ENCODE assay signal across 8 cellular contexts in the genomic region with DNA sequence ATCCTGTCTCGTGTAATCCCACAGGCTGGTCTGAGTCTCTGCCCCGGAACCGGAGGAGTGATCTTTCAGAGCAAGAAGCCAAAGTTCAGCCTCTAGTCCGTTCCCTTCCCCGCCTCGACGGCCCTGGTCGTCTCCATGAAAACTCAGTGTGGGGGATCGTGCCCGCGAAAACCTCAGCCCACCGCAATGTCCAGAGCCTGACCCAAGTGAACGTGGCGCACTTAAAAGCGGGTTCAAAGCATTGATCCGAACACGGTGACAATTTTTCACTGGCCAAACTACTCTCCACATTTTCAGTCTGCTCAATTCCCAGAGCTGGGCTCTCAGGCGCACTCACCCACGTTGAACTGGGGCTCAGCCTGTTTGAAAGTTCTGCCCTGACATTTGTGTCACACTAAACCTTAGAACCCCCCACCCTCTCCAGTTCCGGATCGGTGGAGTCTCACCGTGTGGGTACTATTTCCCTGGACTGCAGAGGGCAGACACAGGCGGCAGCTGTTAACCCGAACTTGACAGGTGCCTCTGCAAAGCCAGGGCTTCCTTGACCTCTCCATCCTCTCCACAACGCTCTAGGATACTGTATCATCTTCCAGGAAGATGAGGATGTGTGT.
DNase-seq lines count a peak whose midpoint lies in the region; ATAC-seq and TF ChIP-seq lines count a peak whose summit lies in the region.

No MANE protein-coding gene starts in this region.

- peaks cover 4% of the 10 kb centered on the region for H3K27me3 ChIP-seq in brain microvascular endothelial cell (replicated peaks)
- H3K27me3 ChIP-seq in stomach smooth muscle (ENCODE audit: control insufficient read depth in 1 of 2, insufficient read depth in 2 of 2, low read length in 2 of 2), result no peaks in the 10 kb centered on the region

- H3K9me3 ChIP-seq in stomach smooth muscle (ENCODE audit: control insufficient read depth in 2 of 2, low read length in 2 of 2), result no peaks in the 10 kb centered on the region

- H3K4me3 ChIP-seq in GM12865 (ENCODE audit: low read depth, low read length) (no peak overlapping the region), brain microvascular endothelial cell (ENCODE audit: low read depth, low read length) (peak overlapping the region; percentile 62), stomach smooth muscle (ENCODE audit: low read length in 2 of 2) (peak overlapping the region; percentile 82 to 92)

- in situ Hi-C loops in brain microvascular endothelial cell (cut with HindIII; ENCODE audit: low pct_ligation_motif_present, low sequenced_read_pairs), result no loop called here

- H3K9ac ChIP-seq in stomach smooth muscle (ENCODE audit: low read length in 2 of 2), result peak overlapping the region; percentile 60 to 67

- TF ChIP-seq CTCF in GM12865 (IDR thresholded peaks at IDR 0.05; ENCODE audit: insufficient read depth, low read depth, low read length, missing control alignments), result no peak
- TF ChIP-seq CTCF in brain microvascular endothelial cell (IDR thresholded peaks at IDR 0.05; ENCODE audit: low read depth, low read length, missing control alignments), result peak; percentile 17

- H3K4me1 ChIP-seq in stomach smooth muscle (ENCODE audit: control insufficient read depth, insufficient read depth, low read length), result peaks cover 30% of the 10 kb centered on the region

- H3K36me3 ChIP-seq in brain microvascular endothelial cell (replicated peaks), result no peaks in the 10 kb centered on the region
- H3K36me3 ChIP-seq in stomach smooth muscle (ENCODE audit: control insufficient read depth in 2 of 2, insufficient read depth in 2 of 2, low read length in 2 of 2), result no peaks in the 10 kb centered on the region

- peak; percentile 3 for DNase-seq in GM12865 (ENCODE audit: low read depth)
- peak; percentile 51 for DNase-seq in NCI-H524 treated with DMSO at 0.1 percent for 48 hours (lab: John Stamatoyannopoulos, UW)
- DNase-seq in brain microvascular endothelial cell, result no peak
- peak; percentile 88 for DNase-seq in left kidney (ENCODE audit: low read depth, low spot score)
- no peak for DNase-seq in DMS79 treated with DMSO at 0.1 percent for 48 hours (lab: John Stamatoyannopoulos, UW)

- H3K27ac ChIP-seq in brain microvascular endothelial cell, result no peak overlapping the region
- H3K27ac ChIP-seq in stomach smooth muscle (ENCODE audit: low read length), result no peak overlapping the region

- ATAC-seq in HG03342 (IDR thresholded peaks at IDR 0.05; ENCODE audit: unreplicated experiment) (no peak), HG02885 (IDR thresholded peaks at IDR 0.05; ENCODE audit: poor library complexity, unreplicated experiment) (no peak)

Comparison
In these comparisons a context has a peak if more than half of its experiments do, and no peak if none do; other contexts are left out.
1. DNase-seq: peak in GM12865 (single experiment), NCI-H524 treated with DMSO at 0.1 percent for 48 hours (single experiment) and left kidney (single experiment); none in brain microvascular endothelial cell (single experiment) and DMS79 treated with DMSO at 0.1 percent for 48 hours (single experiment).